In genomic region chr1:145871994-145872411, GRCh38 we compare ENCODE assay signal across 8 cellular contexts. TPM values are rescaled to one million over a fixed set of nuclear protein-coding genes. Genes with fewer than 3 reads are reported as not detected.
DNase-seq lines count a peak whose midpoint lies in the region; ATAC-seq and TF ChIP-seq lines count a peak whose summit lies in the region.

No MANE protein-coding gene starts in this region.

- peak overlapping the region; percentile 86 for H3K4me2 ChIP-seq in GM23338

- H3K27me3 Mint-ChIP-seq in GM23338 (ENCODE audit: insufficient read depth, low read depth, poor library complexity), result peaks cover 29% of the 10 kb centered on the region
- H3K27me3 Mint-ChIP-seq in activated CD8-positive, alpha-beta T cell treated with anti-CD3 and anti-CD28 coated beads, Interleukin-2, amount 10 ng/mL, durations not matched to agents 7 days and 5 days (ENCODE audit: low read depth), result peaks cover 19% of the 10 kb centered on the region

- no peaks in the 10 kb centered on the region for H3K36me3 ChIP-seq in GM23338 (ENCODE audit: insufficient read depth)
- peaks cover 0 to 8% of the 10 kb centered on the region in 2 donors for H3K36me3 ChIP-seq in esophagus (ENCODE audit: control insufficient read depth in 2 of 2, insufficient read depth in 2 of 2, low read length in 1 of 2)
- H3K36me3 ChIP-seq in mucosa of descending colon (ENCODE audit: low read depth), result no peaks in the 10 kb centered on the region

- 0 out of 3 replicates have a peak, but pooled peaks cover 4% of the 10 kb centered on the region for H3K9me3 Mint-ChIP-seq in GM23338
- H3K9me3 Mint-ChIP-seq in activated CD8-positive, alpha-beta T cell treated with anti-CD3 and anti-CD28 coated beads, Interleukin-2, amount 10 ng/mL, durations not matched to agents 7 days and 5 days (ENCODE audit: insufficient read depth), result no peaks in the 10 kb centered on the region

- ATAC-seq in GM23338 (peak; percentile 82), mucosa of descending colon (peak; percentile 82), GM21576 (IDR thresholded peaks at IDR 0.05; ENCODE audit: unreplicated experiment) (no peak), HG02798 (IDR thresholded peaks at IDR 0.05; ENCODE audit: poor library complexity, unreplicated experiment) (no peak)
- peak; percentile 92 for ATAC-seq in activated CD8-positive, alpha-beta T cell treated with anti-CD3 and anti-CD28 coated beads, Interleukin-2, amount 10 ng/mL, durations not matched to agents 7 days and 5 days

- H3K27me3 ChIP-seq in GM23338 (ENCODE audit: insufficient read depth), result peaks cover 33% of the 10 kb centered on the region
- H3K27me3 ChIP-seq in esophagus (ENCODE audit: control insufficient read depth in 1 of 2, insufficient read depth in 2 of 2, low read length in 2 of 2), result no peaks in the 10 kb centered on the region

- DNase-seq in GM23338 (ENCODE audit: low spot score), result peak; percentile 71
- peak; percentile 59 for DNase-seq in activated CD8-positive, alpha-beta T cell treated with anti-CD3 and anti-CD28 coated beads, Interleukin-2, amount 10 ng/mL, durations not matched to agents 7 days and 5 days
- DNase-seq in mucosa of descending colon, result peak; percentile 38 to 70 (median 51)
- DNase-seq in stimulated activated naive CD4-positive, alpha-beta T cell treated with Interleukin-2 at 50 U/mL for 16 hours (lab: John Stamatoyannopoulos, UW), result peak; percentile 13
- DNase-seq in NCI-H1436 (lab: John Stamatoyannopoulos, UW), result no peak

- peaks cover 4% of the 10 kb centered on the region; the same call in 1 of the 3 replicates for H3K36me3 Mint-ChIP-seq in GM23338 (ENCODE audit: low read depth)
- no peaks in the 10 kb centered on the region for H3K36me3 Mint-ChIP-seq in activated CD8-positive, alpha-beta T cell treated with anti-CD3 and anti-CD28 coated beads, Interleukin-2, amount 10 ng/mL, durations not matched to agents 7 days and 5 days (ENCODE audit: low read depth)

- H3K9me2 ChIP-seq in GM23338 (ENCODE audit: insufficient read depth), result 0 out of 2 replicates have a peak, but pooled peaks cover 3% of the 10 kb centered on the region

- H3K4me3 Mint-ChIP-seq in GM23338, result peak overlapping the region; percentile 75
- peak overlapping the region; percentile 67 for H3K4me3 Mint-ChIP-seq in activated CD8-positive, alpha-beta T cell treated with anti-CD3 and anti-CD28 coated beads, Interleukin-2, amount 10 ng/mL, durations not matched to agents 7 days and 5 days

- intact Hi-C loops in mucosa of descending colon (cut with DNase I, micrococcal nuclease), result no loop called here

- H3K4me3 ChIP-seq in GM23338 (peak overlapping the region; percentile 66), esophagus (ENCODE audit: low read depth in 1 of 2, low read length in 2 of 2) (peak overlapping the region; percentile 11 to 22), mucosa of descending colon (no peak overlapping the region)

- 0 out of 2 replicates have a peak, but pooled peaks cover 7% of the 10 kb centered on the region for H3F3A ChIP-seq in GM23338 (replicated peaks; ENCODE audit: low read depth)

- TF ChIP-seq CTCF in GM23338 (conservative IDR thresholded peaks at IDR 0.05; ENCODE audit: low read depth in 2 of 2) (0 out of 4 replicates have a peak, but pooled peaks have one; percentile 2 to 13), mucosa of descending colon (IDR thresholded peaks at IDR 0.05) (no peak)

- H3K4me1 ChIP-seq in GM23338 (ENCODE audit: insufficient read depth) (peaks cover 16% of the 10 kb centered on the region), esophagus (ENCODE audit: control insufficient read depth in 2 of 2, insufficient read depth in 2 of 2, low read length in 1 of 2) (peaks cover 0 to 2% of the 10 kb centered on the region in 2 donors), mucosa of descending colon (ENCODE audit: low read depth) (no peaks in the 10 kb centered on the region)

- H3K4me1 Mint-ChIP-seq in GM23338, result peaks cover 31% of the 10 kb centered on the region
- H3K4me1 Mint-ChIP-seq in activated CD8-positive, alpha-beta T cell treated with anti-CD3 and anti-CD28 coated beads, Interleukin-2, amount 10 ng/mL, durations not matched to agents 7 days and 5 days (ENCODE audit: low read depth), result peaks cover 20% of the 10 kb centered on the region

- peak overlapping the region; percentile 97 for H2AFZ ChIP-seq in GM23338

- H3K9me3 ChIP-seq in esophagus (ENCODE audit: control insufficient read depth in 2 of 2, insufficient read depth in 1 of 2, low read depth in 1 of 2, low read length in 1 of 2) (no peaks in the 10 kb centered on the region), mucosa of descending colon (no peaks in the 10 kb centered on the region)

- POLR2A ChIA-PET in activated CD8-positive, alpha-beta T cell treated with anti-CD3 and anti-CD28 coated beads, Interleukin-2, amount 10 ng/mL, durations not matched to agents 7 days and 5 days (lab: Charles Lee), result interaction anchor here (0.6 to 2.7 kb wide), 7 partner anchors 9 to 122 kb away, joined by 3 to 16 read pairs (median 5); partner anchors contain the start of genes PEX11B, PIAS3 and RBM8A

- no peaks in the 10 kb centered on the region for H3K79me2 ChIP-seq in GM23338 (replicated peaks; ENCODE audit: insufficient read depth)

- CTCF ChIA-PET in activated CD8-positive, alpha-beta T cell treated with anti-CD3 and anti-CD28 coated beads, Interleukin-2, amount 10 ng/mL, durations not matched to agents 7 days and 5 days (lab: Charles Lee), result interaction anchor here (0.8 to 6.2 kb wide), 15 partner anchors 8 to 163 kb away, joined by 3 to 98 read pairs (median 4); partner anchors contain the start of genes ANKRD34A, ANKRD35, NUDT17 and PIAS3

- WGBS in esophagus, 2 donors, result 9 to 10% methylated on average over 28 of the region's 28 CpGs

- H3K27ac Mint-ChIP-seq in GM23338, result no peak overlapping the region
- peak overlapping the region; percentile 81 for H3K27ac Mint-ChIP-seq in activated CD8-positive, alpha-beta T cell treated with anti-CD3 and anti-CD28 coated beads, Interleukin-2, amount 10 ng/mL, durations not matched to agents 7 days and 5 days

- no peaks in the 10 kb centered on the region for H4K20me1 ChIP-seq in GM23338 (replicated peaks; ENCODE audit: insufficient read depth)

- H3K27ac ChIP-seq in GM23338 (ENCODE audit: low read depth) (no peak overlapping the region), esophagus (ENCODE audit: low read depth in 2 of 2, low read length in 1 of 2) (peak overlapping the region; percentile 71 to 75)

TF ChIP-seq in GM23338, 12 proteins besides CTCF, POLR2A, EP300 and RAD21 (continues in another document):
- no peak for TF ChIP-seq ETS1 (IDR thresholded peaks at IDR 0.05)

RNA-seq across cellular contexts. Expression of gene PIAS3, which starts 13.1 kb away (rescaled TPM):
- 33.2 and 35.7 TPM in 2 replicates for total RNA-seq in GM23338 (2014; rRNA removed; shearing (Covaris generic))
- polyA plus RNA-seq in GM23338 (2016; fragmentation: Nextera tagmentation; extraction: Ambion mirVana), result 40.8 and 45.4 TPM in 2 replicates
- 10 to 100 TPM; 19.8 to 23.7 TPM for total RNA-seq in activated CD8-positive, alpha-beta T cell treated with anti-CD3 and anti-CD28 coated beads, Interleukin-2, amount 10 ng/mL, durations not matched to agents 7 days and 5 days
- 10 to 100 TPM; 29.8 to 43.6 TPM for polyA plus RNA-seq in esophagus
- 10 to 100 TPM; 11.6 to 26.6 (median 14.8) TPM for total RNA-seq in mucosa of descending colon

RNA-seq across cellular contexts. Expression of gene ANKRD35, which starts 13.7 kb away (rescaled TPM):
- 3.6 and 4.3 TPM in 2 replicates for total RNA-seq in GM23338 (2014; rRNA removed; shearing (Covaris generic))
- polyA plus RNA-seq in GM23338 (2016; fragmentation: Nextera tagmentation; extraction: Ambion mirVana) (4.9 and 5.6 TPM in 2 replicates), esophagus (10 to 100 TPM; 13.9 to 17.0 TPM)
- total RNA-seq in activated CD8-positive, alpha-beta T cell treated with anti-CD3 and anti-CD28 coated beads, Interleukin-2, amount 10 ng/mL, durations not matched to agents 7 days and 5 days, result 1 to 10 TPM in 1 of 2 experiments, under 1 TPM in 1; 0.76 to 1.1 TPM
- total RNA-seq in mucosa of descending colon, result 1 to 10 TPM in 1 of 3 donors, under 1 TPM in 2; 0.26 to 5.6 (median 0.99) TPM

RNA-seq across cellular contexts. Expression of gene NUDT17, which starts 26.6 kb away (rescaled TPM):
- 4.3 and 6.8 TPM in 2 replicates for total RNA-seq in GM23338 (2014; rRNA removed; shearing (Covaris generic))
- polyA plus RNA-seq in GM23338 (2016; fragmentation: Nextera tagmentation; extraction: Ambion mirVana) (2.8 and 5.7 TPM in 2 replicates), esophagus (1 to 10 TPM; 1.5 to 2.2 TPM)
- total RNA-seq in activated CD8-positive, alpha-beta T cell treated with anti-CD3 and anti-CD28 coated beads, Interleukin-2, amount 10 ng/mL, durations not matched to agents 7 days and 5 days, result 1 to 10 TPM; 2.2 to 3.8 TPM
- total RNA-seq in mucosa of descending colon, result 1 to 10 TPM; 1.1 to 2.5 (median 1.3) TPM

RNA-seq across cellular contexts. Expression of gene ITGA10, which starts 37.8 kb away (rescaled TPM):
- total RNA-seq in GM23338 (2014; rRNA removed; shearing (Covaris generic)), result 0.04 and 0.21 TPM in 2 replicates
- 0.21 TPM in 1 of 2 replicates, not detected in the other for polyA plus RNA-seq in GM23338 (2016; fragmentation: Nextera tagmentation; extraction: Ambion mirVana)
- total RNA-seq in activated CD8-positive, alpha-beta T cell treated with anti-CD3 and anti-CD28 coated beads, Interleukin-2, amount 10 ng/mL, durations not matched to agents 7 days and 5 days, result 1 to 10 TPM; 2.2 to 2.9 TPM
- 1 to 10 TPM; 1.5 to 1.9 TPM for polyA plus RNA-seq in esophagus
- 1 to 10 TPM in 1 of 3 donors, under 1 TPM in 2; 0.61 to 2.5 (median 0.87) TPM for total RNA-seq in mucosa of descending colon

RNA-seq across cellular contexts. Expression of gene PEX11B, which starts 46.5 kb away (rescaled TPM):
- total RNA-seq in GM23338 (2014; rRNA removed; shearing (Covaris generic)), result 9.1 and 10.0 TPM in 2 replicates
- polyA plus RNA-seq in GM23338 (2016; fragmentation: Nextera tagmentation; extraction: Ambion mirVana) (7.4 and 9.7 TPM in 2 replicates), esophagus (10 to 100 TPM; 19.3 to 26.4 TPM)
- total RNA-seq in activated CD8-positive, alpha-beta T cell treated with anti-CD3 and anti-CD28 coated beads, Interleukin-2, amount 10 ng/mL, durations not matched to agents 7 days and 5 days, result 10 to 100 TPM; 33.3 to 35.9 TPM
- 10 to 100 TPM; 25.5 to 34.8 (median 33.3) TPM for total RNA-seq in mucosa of descending colon

Comparison
In these comparisons a context has a peak if more than half of its experiments do, and no peak if none do; other contexts are left out.
1. ATAC-seq: peak in GM23338 (single experiment), activated CD8-positive, alpha-beta T cell treated with anti-CD3 and anti-CD28 coated beads, Interleukin-2, amount 10 ng/mL, durations not matched to agents 7 days and 5 days (single experiment) and mucosa of descending colon (single experiment); none in GM21576 (single experiment) and HG02798 (single experiment).